In genomic region chr2:86562891-86563649, GRCh38 we compare ENCODE assay signal across 1 cellular context.
TF ChIP-seq lines count a peak whose summit lies in the region.

Gene CHMP3 (minus strand): TSS chr2:86563443. CDS start chr2:86563348, 95 bp downstream.

TF ChIP-seq in HEK293, 187 proteins besides CTCF, POLR2A, EP300 and RAD21 (continued from another document and continues in another):
- TF ChIP-seq, protein P1, sequence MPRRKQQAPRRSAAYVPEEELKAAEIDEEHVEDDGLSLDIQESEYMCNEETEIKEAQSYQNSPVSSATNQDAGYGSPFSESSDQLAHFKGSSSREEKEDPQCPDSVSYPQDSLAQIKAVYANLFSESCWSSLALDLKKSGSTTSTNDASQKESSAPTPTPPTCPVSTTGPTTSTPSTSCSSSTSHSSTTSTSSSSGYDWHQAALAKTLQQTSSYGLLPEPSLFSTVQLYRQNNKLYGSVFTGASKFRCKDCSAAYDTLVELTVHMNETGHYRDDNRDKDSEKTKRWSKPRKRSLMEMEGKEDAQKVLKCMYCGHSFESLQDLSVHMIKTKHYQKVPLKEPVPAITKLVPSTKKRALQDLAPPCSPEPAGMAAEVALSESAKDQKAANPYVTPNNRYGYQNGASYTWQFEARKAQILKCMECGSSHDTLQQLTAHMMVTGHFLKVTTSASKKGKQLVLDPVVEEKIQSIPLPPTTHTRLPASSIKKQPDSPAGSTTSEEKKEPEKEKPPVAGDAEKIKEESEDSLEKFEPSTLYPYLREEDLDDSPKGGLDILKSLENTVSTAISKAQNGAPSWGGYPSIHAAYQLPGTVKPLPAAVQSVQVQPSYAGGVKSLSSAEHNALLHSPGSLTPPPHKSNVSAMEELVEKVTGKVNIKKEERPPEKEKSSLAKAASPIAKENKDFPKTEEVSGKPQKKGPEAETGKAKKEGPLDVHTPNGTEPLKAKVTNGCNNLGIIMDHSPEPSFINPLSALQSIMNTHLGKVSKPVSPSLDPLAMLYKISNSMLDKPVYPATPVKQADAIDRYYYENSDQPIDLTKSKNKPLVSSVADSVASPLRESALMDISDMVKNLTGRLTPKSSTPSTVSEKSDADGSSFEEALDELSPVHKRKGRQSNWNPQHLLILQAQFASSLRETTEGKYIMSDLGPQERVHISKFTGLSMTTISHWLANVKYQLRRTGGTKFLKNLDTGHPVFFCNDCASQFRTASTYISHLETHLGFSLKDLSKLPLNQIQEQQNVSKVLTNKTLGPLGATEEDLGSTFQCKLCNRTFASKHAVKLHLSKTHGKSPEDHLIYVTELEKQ (tag by site-specific recombination; IDR thresholded peaks at IDR 0.05; ENCODE audit: borderline replicate concordance): peak; percentile 21; the same call in 1 of the 2 replicates
- TF ChIP-seq ZNF311 (tag by site-specific recombination; IDR thresholded peaks at IDR 0.05; ENCODE audit: borderline replicate concordance) (no peak), ZBTB49 (tag by site-specific recombination; IDR thresholded peaks at IDR 0.05; ENCODE audit: low read depth) (no peak), ZNF354C (tag by site-specific recombination; IDR thresholded peaks at IDR 0.05; ENCODE audit: borderline replicate concordance, low read depth) (no peak), KLF10 (tag by site-specific recombination; IDR thresholded peaks at IDR 0.05) (no peak), HOXC10 (CRISPR knock-in tag; IDR thresholded peaks at IDR 0.05) (no peak), ZFP3 (tag by site-specific recombination; IDR thresholded peaks at IDR 0.05; ENCODE audit: low read depth) (no peak), HIC1 (tag by site-specific recombination; IDR thresholded peaks at IDR 0.05) (no peak), ZNF37A (tag by site-specific recombination; IDR thresholded peaks at IDR 0.05) (no peak), INSM2 (tag by site-specific recombination; IDR thresholded peaks at IDR 0.05) (no peak), ZIC2 (tag by site-specific recombination; IDR thresholded peaks at IDR 0.05) (no peak), ZNF629 (tag by site-specific recombination; IDR thresholded peaks at IDR 0.05) (peak; percentile 74), ZNF302 (tag by site-specific recombination; IDR thresholded peaks at IDR 0.05; ENCODE audit: low read depth) (no peak), ZNF335 (tag by site-specific recombination; conservative IDR thresholded peaks at IDR 0.05) (peak; percentile 98), ZNF558 (tag by site-specific recombination; IDR thresholded peaks at IDR 0.05) (no peak; the same call in 1 of the 2 replicates), ZNF768 (tag by site-specific recombination; IDR thresholded peaks at IDR 0.05) (no peak), ZFHX2 (tag by site-specific recombination; conservative IDR thresholded peaks at IDR 0.05) (peak; percentile 67), GLIS1 (tag by site-specific recombination; IDR thresholded peaks at IDR 0.05) (0 out of 2 replicates have a peak, but pooled peaks have one; percentile 14), KLF7 (tag by site-specific recombination; IDR thresholded peaks at IDR 0.05; ENCODE audit: borderline replicate concordance) (peak; percentile 83; the same call in 1 of the 2 replicates), PRDM2 (tag by site-specific recombination; IDR thresholded peaks at IDR 0.05; ENCODE audit: borderline replicate concordance) (no peak), ZBTB17 (tag by site-specific recombination; IDR thresholded peaks at IDR 0.05) (no peak; the same call in 1 of the 2 replicates), ZNF280D (tag by site-specific recombination; IDR thresholded peaks at IDR 0.05) (no peak), ZNF140 (tag by site-specific recombination; IDR thresholded peaks at IDR 0.05) (no peak), ZNF560 (tag by site-specific recombination; IDR thresholded peaks at IDR 0.05; ENCODE audit: borderline replicate concordance) (no peak), ZNF510 (tag by site-specific recombination; IDR thresholded peaks at IDR 0.05; ENCODE audit: insufficient replicate concordance) (no peak), ZNF175 (tag by site-specific recombination; IDR thresholded peaks at IDR 0.05) (no peak), ZNF362 (tag by site-specific recombination; IDR thresholded peaks at IDR 0.05) (no peak)
- TF ChIP-seq, protein P2, sequence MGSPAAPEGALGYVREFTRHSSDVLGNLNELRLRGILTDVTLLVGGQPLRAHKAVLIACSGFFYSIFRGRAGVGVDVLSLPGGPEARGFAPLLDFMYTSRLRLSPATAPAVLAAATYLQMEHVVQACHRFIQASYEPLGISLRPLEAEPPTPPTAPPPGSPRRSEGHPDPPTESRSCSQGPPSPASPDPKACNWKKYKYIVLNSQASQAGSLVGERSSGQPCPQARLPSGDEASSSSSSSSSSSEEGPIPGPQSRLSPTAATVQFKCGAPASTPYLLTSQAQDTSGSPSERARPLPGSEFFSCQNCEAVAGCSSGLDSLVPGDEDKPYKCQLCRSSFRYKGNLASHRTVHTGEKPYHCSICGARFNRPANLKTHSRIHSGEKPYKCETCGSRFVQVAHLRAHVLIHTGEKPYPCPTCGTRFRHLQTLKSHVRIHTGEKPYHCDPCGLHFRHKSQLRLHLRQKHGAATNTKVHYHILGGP (tag by site-specific recombination; IDR thresholded peaks at IDR 0.05): no peak
- TF ChIP-seq, protein P3, sequence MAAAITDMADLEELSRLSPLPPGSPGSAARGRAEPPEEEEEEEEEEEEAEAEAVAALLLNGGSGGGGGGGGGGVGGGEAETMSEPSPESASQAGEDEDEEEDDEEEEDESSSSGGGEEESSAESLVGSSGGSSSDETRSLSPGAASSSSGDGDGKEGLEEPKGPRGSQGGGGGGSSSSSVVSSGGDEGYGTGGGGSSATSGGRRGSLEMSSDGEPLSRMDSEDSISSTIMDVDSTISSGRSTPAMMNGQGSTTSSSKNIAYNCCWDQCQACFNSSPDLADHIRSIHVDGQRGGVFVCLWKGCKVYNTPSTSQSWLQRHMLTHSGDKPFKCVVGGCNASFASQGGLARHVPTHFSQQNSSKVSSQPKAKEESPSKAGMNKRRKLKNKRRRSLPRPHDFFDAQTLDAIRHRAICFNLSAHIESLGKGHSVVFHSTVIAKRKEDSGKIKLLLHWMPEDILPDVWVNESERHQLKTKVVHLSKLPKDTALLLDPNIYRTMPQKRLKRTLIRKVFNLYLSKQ (tag by site-specific recombination; IDR thresholded peaks at IDR 0.05; ENCODE audit: borderline replicate concordance): no peak
- TF ChIP-seq, protein P4, sequence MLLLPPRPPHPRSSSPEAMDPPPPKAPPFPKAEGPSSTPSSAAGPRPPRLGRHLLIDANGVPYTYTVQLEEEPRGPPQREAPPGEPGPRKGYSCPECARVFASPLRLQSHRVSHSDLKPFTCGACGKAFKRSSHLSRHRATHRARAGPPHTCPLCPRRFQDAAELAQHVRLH (tag by site-specific recombination; IDR thresholded peaks at IDR 0.05): peak; percentile 60
